ENCODE assay signal across 11 cellular contexts in genomic region chr5:102801375-102801774, GRCh38. TPM values are rescaled to one million over a fixed set of nuclear protein-coding genes. Genes with fewer than 3 reads are reported as not detected.
DNase-seq lines count a peak whose midpoint lies in the region; ATAC-seq, FAIRE-seq and TF ChIP-seq lines count a peak whose summit lies in the region.
"Had no signal": no experiment of that assay in that cellular context is flagged by ENCODE, and none has a peak within 500 bp of the region (broad histone marks: within the 10 kb centered on the region; RNA-seq: fewer than 3 reads in every experiment).

No MANE protein-coding gene starts in this region.

- H3K4me3 ChIP-seq in GM23248, result no peak overlapping the region
- H3K4me3 ChIP-seq: lower lobe of right lung had no signal

- H3K27me3 Mint-ChIP-seq in activated naive CD4-positive, alpha-beta T cell treated with anti-CD3 and anti-CD28 coated beads, Interleukin-2, amount 50 U/mL, for 24 hours, result no peaks in the 10 kb centered on the region

- H3K9me2 ChIP-seq in GM23248 (ENCODE audit: insufficient read depth), result no peaks in the 10 kb centered on the region

- H3K4me3 Mint-ChIP-seq in activated naive CD4-positive, alpha-beta T cell treated with anti-CD3 and anti-CD28 coated beads, Interleukin-2, amount 50 U/mL, for 24 hours, result peak overlapping the region; percentile 51
- H3K4me3 Mint-ChIP-seq in stimulated activated effector memory CD8-positive, alpha-beta T cell treated with anti-CD3 and anti-CD28 coated beads, Interleukin-12 subunit alpha, Interleukin-12 subunit beta, amount 100 ng/mL, for 72 hours, result no peak overlapping the region

- H4K20me1 ChIP-seq in GM23248 (ENCODE audit: insufficient read depth), result no peaks in the 10 kb centered on the region

- H3K9ac ChIP-seq in GM23248, result no peak overlapping the region

- H3K4me1 Mint-ChIP-seq in activated naive CD4-positive, alpha-beta T cell treated with anti-CD3 and anti-CD28 coated beads, Interleukin-2, amount 50 U/mL, for 24 hours, result peaks cover 59% of the 10 kb centered on the region
- peaks cover 54% of the 10 kb centered on the region for H3K4me1 Mint-ChIP-seq in stimulated activated effector memory CD8-positive, alpha-beta T cell treated with anti-CD3 and anti-CD28 coated beads, Interleukin-12 subunit alpha, Interleukin-12 subunit beta, amount 100 ng/mL, for 72 hours

- peak overlapping the region; percentile 19 for H3K27ac Mint-ChIP-seq in activated naive CD4-positive, alpha-beta T cell treated with anti-CD3 and anti-CD28 coated beads, Interleukin-2, amount 50 U/mL, for 24 hours
- no peak overlapping the region for H3K27ac Mint-ChIP-seq in stimulated activated effector memory CD8-positive, alpha-beta T cell treated with anti-CD3 and anti-CD28 coated beads, Interleukin-12 subunit alpha, Interleukin-12 subunit beta, amount 100 ng/mL, for 72 hours

- peaks cover 18% of the 10 kb centered on the region for H3K4me1 ChIP-seq in GM23248 (ENCODE audit: insufficient read depth)

- 0 out of 2 replicates have a peak, but pooled peaks cover 6% of the 10 kb centered on the region for H3F3A ChIP-seq in GM23248 (ENCODE audit: insufficient read depth)

- TF ChIP-seq POLR2A in GM12891 (IDR thresholded peaks at IDR 0.05; ENCODE audit: low read depth, low read length), result no peak

- H3K9me3 ChIP-seq in GM23248 (ENCODE audit: low read depth), result no peaks in the 10 kb centered on the region
- H3K9me3 ChIP-seq: lower lobe of right lung had no signal

- H3K79me2 ChIP-seq in GM23248 (ENCODE audit: insufficient read depth), result peaks cover 78% of the 10 kb centered on the region

- H3K4me2 ChIP-seq in GM23248 (ENCODE audit: unreplicated experiment), result no peak overlapping the region

- 97 to 98% methylated on average over 3 of the region's 3 CpGs for WGBS in GM23248 (ENCODE audit: low coverage in 1 of 2, low lambda C conversion rate in 2 of 2, missing lambda C conversion rate in 2 of 2), 2 experiments

- H3K36me3 Mint-ChIP-seq in activated naive CD4-positive, alpha-beta T cell treated with anti-CD3 and anti-CD28 coated beads, Interleukin-2, amount 50 U/mL, for 24 hours, result peaks cover 10% of the 10 kb centered on the region
- peaks cover 19% of the 10 kb centered on the region for H3K36me3 Mint-ChIP-seq in stimulated activated effector memory CD8-positive, alpha-beta T cell treated with anti-CD3 and anti-CD28 coated beads, Interleukin-12 subunit alpha, Interleukin-12 subunit beta, amount 100 ng/mL, for 72 hours

- no peaks in the 10 kb centered on the region for H3K9me3 Mint-ChIP-seq in activated naive CD4-positive, alpha-beta T cell treated with anti-CD3 and anti-CD28 coated beads, Interleukin-2, amount 50 U/mL, for 24 hours
- no peaks in the 10 kb centered on the region for H3K9me3 Mint-ChIP-seq in stimulated activated effector memory CD8-positive, alpha-beta T cell treated with anti-CD3 and anti-CD28 coated beads, Interleukin-12 subunit alpha, Interleukin-12 subunit beta, amount 100 ng/mL, for 72 hours

- no peaks in the 10 kb centered on the region for H3K27me3 ChIP-seq in GM23248 (replicated peaks; ENCODE audit: insufficient read depth)

- H2AFZ ChIP-seq in GM23248, result no peak overlapping the region

- DNase-seq in activated naive CD4-positive, alpha-beta T cell treated with Interleukin-2 at 50 U/mL for 16 hours, result no peak
- DNase-seq in activated gamma-delta T cell treated with anti-CD3 and anti-CD28 coated beads, Interleukin-2, amount 50 U/mL, for 16 hours (ENCODE audit: low read depth), result peak; percentile 1
- DNase-seq in stimulated activated effector memory CD8-positive, alpha-beta T cell treated with anti-CD3 and anti-CD28 coated beads, Interleukin-12 subunit alpha, Interleukin-12 subunit beta, amount 100 ng/mL, for 72 hours (ENCODE audit: low spot score in 2 of 2), result no peak
- no peak for DNase-seq in GM12891 (ENCODE audit: insufficient read length, low spot score)
- DNase-seq in DMS114 treated with DMSO at 0.1 percent for 48 hours (lab: John Stamatoyannopoulos, UW; ENCODE audit: unreplicated experiment), result no peak
- DNase-seq in GM23248, result no peak
- DNase-seq: lower lobe of right lung, NCI-H2107 had no signal

- in situ Hi-C loops in GM23248 (cut with MboI), result no loop called here

- H3K27ac ChIP-seq in GM23248, result no peak overlapping the region
- H3K27ac ChIP-seq: lower lobe of right lung had no signal

- peak; percentile 64 for ATAC-seq in HG03354 (IDR thresholded peaks at IDR 0.05; ENCODE audit: poor library complexity, severe bottlenecking, unreplicated experiment)
- ATAC-seq in stimulated activated effector memory CD8-positive, alpha-beta T cell treated with anti-CD3 and anti-CD28 coated beads, Interleukin-12 subunit alpha, Interleukin-12 subunit beta, amount 100 ng/mL, for 72 hours, result peak; percentile 82

- H3K36me3 ChIP-seq in GM23248 (ENCODE audit: low read depth), result no peaks in the 10 kb centered on the region
- H3K36me3 ChIP-seq: lower lobe of right lung had no signal

- FAIRE-seq in GM12891 (lab: Jason Lieb, UNC), result no peak
- FAIRE-seq: bronchial epithelial cell had no signal

TF ChIP-seq in GM12891, 5 proteins besides CTCF, POLR2A, EP300 and RAD21:
- TF ChIP-seq PAX5 (IDR thresholded peaks at IDR 0.05; ENCODE audit: insufficient read depth, low read length, severe bottlenecking), result no peak
- no peak for TF ChIP-seq POLR2AphosphoS5 (IDR thresholded peaks at IDR 0.05; ENCODE audit: low read depth, low read length)
- no peak for TF ChIP-seq SPI1 (IDR thresholded peaks at IDR 0.05; ENCODE audit: low read depth, low read length)
- TF ChIP-seq POU2F2 (IDR thresholded peaks at IDR 0.05; ENCODE audit: low read depth, low read length), result no peak

RNA-seq across cellular contexts. Expression of gene PAM, which starts 46.3 kb away (rescaled TPM):
- 20.7 TPM for polyA plus RNA-seq in GM12891 (2012; ENCODE audit: low read depth, missing spikeins)
- 460 and 499 TPM in 2 replicates for total RNA-seq in GM23248 (2014; rRNA removed; shearing (Covaris generic))
- 429 and 430 TPM in 2 replicates for polyA plus RNA-seq in GM23248 (2016; fragmentation: Nextera tagmentation; extraction: Ambion mirVana)
